ENCODE assay signal across 8 cellular contexts in the genomic region with DNA sequence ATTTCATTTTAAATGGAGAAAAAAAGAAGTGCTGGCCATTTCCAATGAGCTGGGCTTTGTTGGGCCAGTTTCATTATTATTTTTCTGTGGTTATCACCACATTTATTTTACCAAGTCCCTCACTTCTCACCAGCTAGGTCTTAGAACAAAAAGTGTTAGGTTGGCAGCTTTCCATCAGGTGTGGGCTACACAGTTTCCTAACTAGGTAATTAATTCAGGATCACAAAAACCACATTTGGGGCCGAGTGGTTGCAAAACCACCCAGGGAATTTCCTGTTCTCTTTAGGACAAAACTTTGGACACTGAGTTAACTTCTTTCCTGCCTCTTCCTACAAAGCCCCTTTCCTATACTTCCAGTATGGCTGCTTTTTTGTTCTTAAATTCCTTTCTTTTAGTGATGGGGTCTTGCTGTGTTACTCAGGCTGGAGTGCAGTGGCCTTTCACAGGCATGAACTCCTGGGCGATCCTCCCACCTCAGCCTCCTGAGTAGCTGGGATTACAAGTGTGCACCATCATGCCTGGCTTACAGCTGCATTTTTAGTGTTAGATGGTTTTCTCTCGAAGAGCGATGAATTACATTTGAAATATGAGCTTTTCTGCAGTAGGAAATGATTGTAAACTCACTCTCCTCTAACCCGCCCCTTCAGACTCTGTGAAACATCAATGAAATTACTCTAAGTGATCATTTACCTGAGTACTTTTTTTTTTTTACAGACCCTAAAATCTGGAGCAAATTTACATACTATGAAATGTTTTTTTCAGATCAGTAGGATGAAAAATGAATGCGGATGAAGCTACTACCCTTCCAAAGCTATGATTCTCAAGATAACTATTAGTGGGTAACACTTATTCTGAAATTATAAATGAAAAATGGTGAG. TPM values are rescaled to one million over a fixed set of nuclear protein-coding genes. Genes with fewer than 3 reads are reported as not detected.
DNase-seq lines count a peak whose midpoint lies in the region; ATAC-seq and TF ChIP-seq lines count a peak whose summit lies in the region.

No MANE protein-coding gene starts in this region.

- in situ Hi-C loops in G401 (cut with HindIII; ENCODE audit: low sequenced_read_pairs): loop anchor here (10.0 kb wide), 1 partner anchor 394 kb away; no protein-coding TSS in a partner anchor

- H3K9me3 ChIP-seq in psoas muscle: no peaks in the 10 kb centered on the region

- no peaks in the 10 kb centered on the region for H3K27me3 ChIP-seq in psoas muscle (ENCODE audit: insufficient read depth in 3 of 3, low read length in 2 of 3)

- intact Hi-C loops in psoas muscle (cut with DNase I): loop anchor here (1.0 to 5.0 kb wide), 10 partner anchors 97 to 400 kb away; no protein-coding TSS in a partner anchor

- H3K27ac ChIP-seq in psoas muscle: peak overlapping the region; percentile 91

- H3K4me3 ChIP-seq in psoas muscle: no peak overlapping the region

- H3K36me3 Mint-ChIP-seq in endothelial cell (ENCODE audit: low read depth, unreplicated experiment): peaks cover 3% of the 10 kb centered on the region

- peak overlapping the region; percentile 18 for H3K27ac Mint-ChIP-seq in endothelial cell (ENCODE audit: unreplicated experiment)

- H3K4me1 Mint-ChIP-seq in endothelial cell (ENCODE audit: unreplicated experiment): peaks cover 31% of the 10 kb centered on the region

- DNase-seq in EH (ENCODE audit: low read depth) (peak; percentile 13), RPMI7951 (ENCODE audit: low read depth) (peak; percentile 21), endothelial cell (ENCODE audit: low spot score) (no peak), psoas muscle (no peak), GM20000 (ENCODE audit: low spot score) (no peak), G401 (ENCODE audit: low spot score) (no peak), OCI-M2 (lab: John Stamatoyannopoulos, UW; ENCODE audit: unreplicated experiment) (no peak)

- ATAC-seq in psoas muscle: no peak
- no peak for ATAC-seq in GM18909 (IDR thresholded peaks at IDR 0.05; ENCODE audit: poor library complexity, unreplicated experiment)

- TF ChIP-seq CTCF in endothelial cell (IDR thresholded peaks at IDR 0.05; ENCODE audit: unreplicated experiment) (no peak), psoas muscle (IDR thresholded peaks at IDR 0.05) (no peak), GM20000 (IDR thresholded peaks at IDR 0.05; ENCODE audit: extremely low read depth, missing control alignments) (no peak)

- 43 to 57% (median 48%) methylated on average over 6 of the region's 6 CpGs for whole genome bisulfite sequencing in psoas muscle, 3 donors

- peaks cover 6% of the 10 kb centered on the region for H3K27me3 Mint-ChIP-seq in endothelial cell (ENCODE audit: unreplicated experiment)

- no peak overlapping the region for H3K4me3 Mint-ChIP-seq in endothelial cell (ENCODE audit: unreplicated experiment)

- peaks cover 22% of the 10 kb centered on the region for H3K4me1 ChIP-seq in psoas muscle

- H3K9me3 Mint-ChIP-seq in endothelial cell (ENCODE audit: unreplicated experiment): no peaks in the 10 kb centered on the region

- H3K36me3 ChIP-seq in psoas muscle (ENCODE audit: insufficient read depth in 1 of 2, low read depth in 1 of 2): peaks cover 7 to 30% of the 10 kb centered on the region in 2 donors

RNA-seq across cellular contexts. Expression of a gene that starts 2.6 kb away (rescaled TPM):
- total RNA-seq in RPMI7951 (2014; rRNA removed; shearing (Covaris generic)): 6.4 and 9.1 TPM in 2 replicates
- total RNA-seq in endothelial cell (ENCODE audit: unreplicated experiment) (72.1 TPM), psoas muscle (100 to 1,000 TPM in 1 of 4 donors, 10 to 100 TPM in 3; 48.9 to 103 (median 71.4) TPM)
- polyA plus RNA-seq in psoas muscle: 10 to 100 TPM; 26.3 to 36.7 (median 34.5) TPM
- 22.5 and 32.4 TPM in 2 replicates for total RNA-seq in G401 (2014; rRNA removed; shearing (Covaris generic))

Comparison
In these comparisons a context has a peak if more than half of its experiments do, and no peak if none do; other contexts are left out.
1. DNase-seq: peak in EH (single experiment) and RPMI7951 (single experiment); none in endothelial cell (single experiment), psoas muscle (0 of 2), GM20000 (single experiment), G401 (single experiment) and OCI-M2 (single experiment).